In the genomic region with DNA sequence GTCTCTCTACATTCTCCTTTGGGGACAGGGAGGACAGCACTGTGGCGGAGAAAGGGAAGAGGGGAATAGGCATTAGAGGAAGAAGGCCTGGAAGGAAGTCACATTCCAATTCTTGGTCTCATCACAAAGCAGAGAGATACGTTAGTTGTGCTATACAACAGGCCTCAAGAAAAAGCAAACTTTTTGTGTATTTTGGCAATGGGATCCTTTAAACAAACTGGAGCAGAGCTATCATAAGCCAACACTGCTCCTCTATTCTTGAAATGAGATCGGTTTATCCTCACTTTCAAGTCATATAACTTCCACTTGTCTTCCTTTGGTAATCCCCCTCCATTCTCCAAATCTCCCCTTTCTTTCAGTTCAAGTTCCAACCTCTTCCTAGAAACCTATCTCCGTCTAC, we compare ENCODE assay signal across 2 cellular contexts.
A peak's percentile ranks its signal among the peaks of the same experiment; 100 is the strongest.
TF ChIP-seq lines count a peak whose summit lies in the region.

No MANE protein-coding gene starts in this region.

TF ChIP-seq in H1, 55 proteins besides CTCF, POLR2A, EP300 and RAD21 (continues in another document):
- TF ChIP-seq RBBP5 (IDR thresholded peaks at IDR 0.05; ENCODE audit: borderline replicate concordance, low read depth, low read length) (no peak), NANOG (IDR thresholded peaks at IDR 0.05; ENCODE audit: insufficient read depth, low read depth, low read length, poor library complexity, severe bottlenecking) (no peak), YY1 (IDR thresholded peaks at IDR 0.05; ENCODE audit: low read depth, low read length) (no peak), ZNF274 (IDR thresholded peaks at IDR 0.05; ENCODE audit: borderline replicate concordance, extremely low read depth, low read length) (no peak), SIRT6 (IDR thresholded peaks at IDR 0.05; ENCODE audit: low read length) (no peak), SAP30 (IDR thresholded peaks at IDR 0.05; ENCODE audit: insufficient read depth, insufficient replicate concordance, low read length) (no peak), BACH1 (IDR thresholded peaks at IDR 0.05; ENCODE audit: low read length) (no peak), RNF2 (IDR thresholded peaks at IDR 0.05; ENCODE audit: borderline replicate concordance, low read depth, low read length, missing control alignments, poor library complexity, severe bottlenecking) (no peak), GABPA (IDR thresholded peaks at IDR 0.05; ENCODE audit: borderline replicate concordance, insufficient read depth, low read length) (no peak), SP4 (IDR thresholded peaks at IDR 0.05; ENCODE audit: low read length) (no peak), JUND (IDR thresholded peaks at IDR 0.05; ENCODE audit: low read length) (no peak), ASH2L (IDR thresholded peaks at IDR 0.05; ENCODE audit: low read length) (no peak), CBX5 (IDR thresholded peaks at IDR 0.05; ENCODE audit: low read depth, low read length) (no peak), POLR2AphosphoS5 (IDR thresholded peaks at IDR 0.05; ENCODE audit: low read depth, low read length) (no peak), USF2 (IDR thresholded peaks at IDR 0.05; ENCODE audit: low read length) (no peak), CBX8 (IDR thresholded peaks at IDR 0.05; ENCODE audit: borderline replicate concordance, low read depth, low read length) (no peak), TEAD4 (IDR thresholded peaks at IDR 0.05; ENCODE audit: low read depth, low read length) (no peak)

TF ChIP-seq in liver, 16 proteins besides CTCF, POLR2A, EP300 and RAD21:
- TF ChIP-seq NR2F2 (IDR thresholded peaks at IDR 0.05) (no peak), FOXA1 (IDR thresholded peaks at IDR 0.05) (no peak), YY1 (IDR thresholded peaks at IDR 0.05) (peak; percentile 14), HNF4A (conservative IDR thresholded peaks at IDR 0.05) (peak in 1 of 2 donors; percentile 7), JUND (IDR thresholded peaks at IDR 0.05) (no peak), FOXA2 (IDR thresholded peaks at IDR 0.05) (peak; percentile 17), ZBTB33 (IDR thresholded peaks at IDR 0.05) (no peak)
- TF ChIP-seq, protein P1, sequence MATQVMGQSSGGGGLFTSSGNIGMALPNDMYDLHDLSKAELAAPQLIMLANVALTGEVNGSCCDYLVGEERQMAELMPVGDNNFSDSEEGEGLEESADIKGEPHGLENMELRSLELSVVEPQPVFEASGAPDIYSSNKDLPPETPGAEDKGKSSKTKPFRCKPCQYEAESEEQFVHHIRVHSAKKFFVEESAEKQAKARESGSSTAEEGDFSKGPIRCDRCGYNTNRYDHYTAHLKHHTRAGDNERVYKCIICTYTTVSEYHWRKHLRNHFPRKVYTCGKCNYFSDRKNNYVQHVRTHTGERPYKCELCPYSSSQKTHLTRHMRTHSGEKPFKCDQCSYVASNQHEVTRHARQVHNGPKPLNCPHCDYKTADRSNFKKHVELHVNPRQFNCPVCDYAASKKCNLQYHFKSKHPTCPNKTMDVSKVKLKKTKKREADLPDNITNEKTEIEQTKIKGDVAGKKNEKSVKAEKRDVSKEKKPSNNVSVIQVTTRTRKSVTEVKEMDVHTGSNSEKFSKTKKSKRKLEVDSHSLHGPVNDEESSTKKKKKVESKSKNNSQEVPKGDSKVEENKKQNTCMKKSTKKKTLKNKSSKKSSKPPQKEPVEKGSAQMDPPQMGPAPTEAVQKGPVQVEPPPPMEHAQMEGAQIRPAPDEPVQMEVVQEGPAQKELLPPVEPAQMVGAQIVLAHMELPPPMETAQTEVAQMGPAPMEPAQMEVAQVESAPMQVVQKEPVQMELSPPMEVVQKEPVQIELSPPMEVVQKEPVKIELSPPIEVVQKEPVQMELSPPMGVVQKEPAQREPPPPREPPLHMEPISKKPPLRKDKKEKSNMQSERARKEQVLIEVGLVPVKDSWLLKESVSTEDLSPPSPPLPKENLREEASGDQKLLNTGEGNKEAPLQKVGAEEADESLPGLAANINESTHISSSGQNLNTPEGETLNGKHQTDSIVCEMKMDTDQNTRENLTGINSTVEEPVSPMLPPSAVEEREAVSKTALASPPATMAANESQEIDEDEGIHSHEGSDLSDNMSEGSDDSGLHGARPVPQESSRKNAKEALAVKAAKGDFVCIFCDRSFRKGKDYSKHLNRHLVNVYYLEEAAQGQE (IDR thresholded peaks at IDR 0.05) = peak; percentile 6
- TF ChIP-seq, protein P2, sequence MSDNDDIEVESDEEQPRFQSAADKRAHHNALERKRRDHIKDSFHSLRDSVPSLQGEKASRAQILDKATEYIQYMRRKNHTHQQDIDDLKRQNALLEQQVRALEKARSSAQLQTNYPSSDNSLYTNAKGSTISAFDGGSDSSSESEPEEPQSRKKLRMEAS (IDR thresholded peaks at IDR 0.05) = no peak
